Comparison of ENCODE assay signal across 9 cellular contexts in the genomic region with DNA sequence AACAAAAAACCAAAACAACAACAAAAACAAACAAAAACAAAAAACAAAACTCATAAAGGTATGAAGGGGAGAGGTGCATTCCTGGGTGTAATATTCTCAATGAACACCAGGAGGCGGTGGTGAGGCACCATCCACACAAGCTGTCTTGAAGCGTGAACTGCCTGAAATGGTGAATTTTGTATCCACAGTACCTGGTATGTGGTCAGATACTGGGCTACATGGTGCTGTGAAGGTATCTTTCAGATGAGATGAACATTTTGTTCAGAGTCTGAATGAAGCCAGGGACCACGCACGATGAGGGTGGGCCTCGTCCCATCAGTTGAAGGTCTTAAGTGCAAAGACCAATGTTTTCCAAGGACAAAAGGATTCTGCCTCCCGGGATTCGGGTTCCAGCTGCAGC. TPM values are rescaled to one million over a fixed set of nuclear protein-coding genes. Genes with fewer than 3 reads are reported as not detected.
DNase-seq lines count a peak whose midpoint lies in the region; ATAC-seq, FAIRE-seq and TF ChIP-seq lines count a peak whose summit lies in the region.
"Had no signal": no experiment of that assay in that cellular context is flagged by ENCODE, and none has a peak within 500 bp of the region (broad histone marks: within the 10 kb centered on the region; RNA-seq: fewer than 3 reads in every experiment).

No MANE protein-coding gene starts in this region.

- H3K4me1 Mint-ChIP-seq in glutamatergic neuron (ENCODE audit: low read depth, unreplicated experiment) = no peaks in the 10 kb centered on the region

- H3K36me3 Mint-ChIP-seq in glutamatergic neuron (ENCODE audit: unreplicated experiment) = no peaks in the 10 kb centered on the region

- ATAC-seq in thoracic aorta (ENCODE audit: insufficient number of reproducible peaks, low FRiP score, low read depth) (no peak), HG03159 (IDR thresholded peaks at IDR 0.05; ENCODE audit: unreplicated experiment) (no peak)

- H3K4me3 ChIP-seq in thoracic aorta = no peak overlapping the region
- H3K4me3 ChIP-seq: skin epidermis had no signal

- no peaks in the 10 kb centered on the region for H3K36me3 ChIP-seq in thoracic aorta

- H3K27ac ChIP-seq in thoracic aorta = no peak overlapping the region
- H3K27ac ChIP-seq: skin epidermis had no signal

- no peaks in the 10 kb centered on the region for H3K9me3 Mint-ChIP-seq in glutamatergic neuron (ENCODE audit: unreplicated experiment)

- no peaks in the 10 kb centered on the region for H3K9me3 ChIP-seq in thoracic aorta

- no peaks in the 10 kb centered on the region for H3K27me3 Mint-ChIP-seq in glutamatergic neuron (ENCODE audit: unreplicated experiment)

- peak; percentile 44 for FAIRE-seq in HTR-8/SVneo (lab: Jason Lieb, UNC)

- intact Hi-C loops in cardiac septum (cut with DNase I) = no loop called here

- H3K4me1 ChIP-seq in thoracic aorta (ENCODE audit: control insufficient read depth in 1 of 2, low read depth in 2 of 2) = no peaks in the 10 kb centered on the region

- TF ChIP-seq CTCF in glutamatergic neuron (IDR thresholded peaks at IDR 0.05; ENCODE audit: partially characterized antibody, unreplicated experiment) (peak; percentile 95), thoracic aorta (IDR thresholded peaks at IDR 0.05) (peak; percentile 37)

- no peak overlapping the region for H3K4me3 Mint-ChIP-seq in glutamatergic neuron (ENCODE audit: unreplicated experiment)

- DNase-seq in EH (ENCODE audit: low read depth) = peak; percentile 59
- DNase-seq in HTR-8/SVneo (ENCODE audit: insufficient read length, low spot score) = no peak
- DNase-seq in activated CD4-positive, alpha-beta T cell treated with anti-CD3 and anti-CD28 coated beads, Interleukin-2, amount 50 U/mL, for 4 hours = peak; percentile 28 to 30
- DNase-seq in glutamatergic neuron = no peak
- no peak for DNase-seq in thoracic aorta (ENCODE audit: low spot score)
- DNase-seq in cardiac septum (ENCODE audit: low spot score) = no peak
- no peak for DNase-seq in kidney glomerular epithelial cell (lab: John Stamatoyannopoulos, UW)

- no peaks in the 10 kb centered on the region for H3K27me3 ChIP-seq in thoracic aorta (replicated peaks; ENCODE audit: insufficient read depth)

- no peak overlapping the region for H3K27ac Mint-ChIP-seq in glutamatergic neuron (ENCODE audit: unreplicated experiment)

RNA-seq across cellular contexts. Expression of a gene that starts 58.5 kb away (rescaled TPM):
- total RNA-seq in glutamatergic neuron (ENCODE audit: unreplicated experiment) = not detected
- total RNA-seq in thoracic aorta = not detected
- not detected for total RNA-seq in cardiac septum

Comparison
In these comparisons a context has a peak if more than half of its experiments do, and no peak if none do; other contexts are left out.
1. DNase-seq: peak in EH (single experiment) and activated CD4-positive, alpha-beta T cell treated with anti-CD3 and anti-CD28 coated beads, Interleukin-2, amount 50 U/mL, for 4 hours (2 of 2); none in HTR-8/SVneo (single experiment), glutamatergic neuron (single experiment), thoracic aorta (single experiment), cardiac septum (single experiment) and kidney glomerular epithelial cell (single experiment).